ENCODE assay signal across 8 cellular contexts in genomic region chr10:69179743-69180524, GRCh38. TPM values are rescaled to one million over a fixed set of nuclear protein-coding genes. Genes with fewer than 3 reads are reported as not detected.
A peak's percentile ranks its signal among the peaks of the same experiment; 100 is the strongest.
DNase-seq lines count a peak whose midpoint lies in the region; ATAC-seq, FAIRE-seq and TF ChIP-seq lines count a peak whose summit lies in the region.

SUPV3L1 (plus strand) TSS chr10:69180234; CDS start chr10:69180292, 58 bp downstream.

- H3K27ac Mint-ChIP-seq in WTC11 = peak within 1 kb of the TSS; percentile 100

- peaks cover 0 to 3% of the 10 kb centered on the region in 2 donors for H3K36me3 ChIP-seq in small intestine (ENCODE audit: control insufficient read depth in 2 of 2, insufficient read depth in 2 of 2, low read length in 2 of 2)

- H3K4me3 Mint-ChIP-seq in WTC11 = peak within 1 kb of the TSS; percentile 92

- CTCF ChIA-PET in WTC11 (lab: Charles Lee) = no interaction called here

- 0 out of 2 replicates have a peak, but pooled peaks cover 3% of the 10 kb centered on the region for H3K9me3 Mint-ChIP-seq in WTC11

- no peaks in the 10 kb centered on the region for H3K27me3 Mint-ChIP-seq in WTC11 (ENCODE audit: low read depth)

- DNase-seq in ACHN (peak; percentile 99), NCI-H2227 (lab: John Stamatoyannopoulos, UW; ENCODE audit: unreplicated experiment) (peak; percentile 95), WTC11 (ENCODE audit: low spot score) (peak; percentile 80), cardiac fibroblast (ENCODE audit: low read depth in 2 of 2) (peak; percentile 98 to 99), iPS-NIHi11 (ENCODE audit: low spot score) (peak; percentile 95), small intestine (peak; percentile 96)

- H3K27me3 ChIP-seq in small intestine (ENCODE audit: control insufficient read depth in 2 of 2, insufficient read depth in 2 of 2, low read length in 2 of 2) = no peaks in the 10 kb centered on the region

- 0% methylated on average over 44 of the region's 44 CpGs for WGBS in small intestine, 3 donors

- H3K4me1 ChIP-seq in small intestine (ENCODE audit: control insufficient read depth in 2 of 2, insufficient read depth in 1 of 2, low read depth in 1 of 2, low read length in 1 of 2) = peaks cover 2 to 6% of the 10 kb centered on the region in 2 donors

- POLR2A ChIA-PET in WTC11 (lab: Charles Lee) = no interaction called here

- in situ Hi-C loops in ACHN (cut with HindIII; ENCODE audit: low pct_ligation_motif_present, low pct_unique_long_range_greater_than_20kb, low sequenced_read_pairs) = no loop called here

- ATAC-seq in GM18870 (IDR thresholded peaks at IDR 0.05; ENCODE audit: unreplicated experiment) (peak; percentile 65), HG03135 (IDR thresholded peaks at IDR 0.05; ENCODE audit: unreplicated experiment) (peak; percentile 84), WTC11 (peak; percentile 90)

- H3K4me3 ChIP-seq in cardiac fibroblast (replicated peaks in 1 of 2; ENCODE audit: low read depth in 2 of 2, low read length in 2 of 2) = peak within 1 kb of the TSS; percentile 99 to 100
- H3K4me3 ChIP-seq in small intestine (ENCODE audit: low read depth in 1 of 2, low read length in 2 of 2) = peak within 1 kb of the TSS; percentile 89 to 97

- H3K4me1 Mint-ChIP-seq in WTC11 = peaks cover 13% of the 10 kb centered on the region

- no peaks in the 10 kb centered on the region for H3K9me3 ChIP-seq in small intestine (ENCODE audit: control insufficient read depth, low read depth)

- H3K27ac ChIP-seq in small intestine (ENCODE audit: low read depth in 1 of 2, low read length in 1 of 2) = peak within 1 kb of the TSS; percentile 71 to 92

- H3K36me3 Mint-ChIP-seq in WTC11 = no peaks in the 10 kb centered on the region; the same call in 1 of the 2 replicates

- no peak for FAIRE-seq in small intestine (lab: Jason Lieb, UNC)

- TF ChIP-seq CTCF in WTC11 (IDR thresholded peaks at IDR 0.05) (no peak), cardiac fibroblast (IDR thresholded peaks at IDR 0.05; ENCODE audit: low read depth, low read length) (no peak)

TF ChIP-seq in WTC11, 78 proteins besides CTCF, POLR2A, EP300 and RAD21 (continues in another document):
- no peak; the same call in 1 of the 2 replicates for TF ChIP-seq ZNF532 (CRISPR knock-in tag; IDR thresholded peaks at IDR 0.05; ENCODE audit: borderline replicate concordance)
- no peak for TF ChIP-seq NFYB (CRISPR knock-in tag; conservative IDR thresholded peaks at IDR 0.05; ENCODE audit: low read depth)
- no peak for TF ChIP-seq OVOL2 (CRISPR knock-in tag; IDR thresholded peaks at IDR 0.05; ENCODE audit: borderline replicate concordance)
- TF ChIP-seq CDX4 (CRISPR knock-in tag; IDR thresholded peaks at IDR 0.05; ENCODE audit: borderline replicate concordance) = no peak
- 0 out of 2 replicates have a peak, but pooled peaks have one; percentile 34 for TF ChIP-seq GABPB1 (CRISPR knock-in tag; IDR thresholded peaks at IDR 0.05)
- no peak for TF ChIP-seq RORB (CRISPR knock-in tag; IDR thresholded peaks at IDR 0.05)
- no peak for TF ChIP-seq ZNF512 (CRISPR knock-in tag; IDR thresholded peaks at IDR 0.05; ENCODE audit: borderline replicate concordance)
- peak; percentile 97 for TF ChIP-seq FOXK1 (CRISPR knock-in tag; IDR thresholded peaks at IDR 0.05)
- TF ChIP-seq JUN (CRISPR knock-in tag; IDR thresholded peaks at IDR 0.05) = no peak
- 0 out of 2 replicates have a peak, but pooled peaks have one; percentile 78 for TF ChIP-seq ZBTB43 (CRISPR knock-in tag; IDR thresholded peaks at IDR 0.05)
- TF ChIP-seq IRF1 (CRISPR knock-in tag; IDR thresholded peaks at IDR 0.05) = no peak
- TF ChIP-seq SMAD4 (CRISPR knock-in tag; IDR thresholded peaks at IDR 0.05) = no peak
- no peak for TF ChIP-seq GTF2I (CRISPR knock-in tag; conservative IDR thresholded peaks at IDR 0.05)
- TF ChIP-seq ZNF396 (CRISPR knock-in tag; IDR thresholded peaks at IDR 0.05; ENCODE audit: borderline replicate concordance) = no peak
- no peak for TF ChIP-seq NFE2L1 (CRISPR knock-in tag; IDR thresholded peaks at IDR 0.05)

RNA-seq across cellular contexts. Expression of gene SUPV3L1, which starts in this region (rescaled TPM):
- total RNA-seq in WTC11 (2021) = 41.2 to 43.7 TPM (median 43.0 TPM) in 3 replicates
- 10 to 100 TPM; 33.8 to 46.5 (median 38.4) TPM for polyA plus RNA-seq in small intestine

Comparison
In these comparisons a context has a peak if more than half of its experiments do, and no peak if none do; other contexts are left out.
1. Peak in every context shown above with its lines: DNase-seq, ATAC-seq, H3K4me3 ChIP-seq and H3K27ac ChIP-seq.